Comparison of ENCODE assay signal across 10 cellular contexts in the genomic region with DNA sequence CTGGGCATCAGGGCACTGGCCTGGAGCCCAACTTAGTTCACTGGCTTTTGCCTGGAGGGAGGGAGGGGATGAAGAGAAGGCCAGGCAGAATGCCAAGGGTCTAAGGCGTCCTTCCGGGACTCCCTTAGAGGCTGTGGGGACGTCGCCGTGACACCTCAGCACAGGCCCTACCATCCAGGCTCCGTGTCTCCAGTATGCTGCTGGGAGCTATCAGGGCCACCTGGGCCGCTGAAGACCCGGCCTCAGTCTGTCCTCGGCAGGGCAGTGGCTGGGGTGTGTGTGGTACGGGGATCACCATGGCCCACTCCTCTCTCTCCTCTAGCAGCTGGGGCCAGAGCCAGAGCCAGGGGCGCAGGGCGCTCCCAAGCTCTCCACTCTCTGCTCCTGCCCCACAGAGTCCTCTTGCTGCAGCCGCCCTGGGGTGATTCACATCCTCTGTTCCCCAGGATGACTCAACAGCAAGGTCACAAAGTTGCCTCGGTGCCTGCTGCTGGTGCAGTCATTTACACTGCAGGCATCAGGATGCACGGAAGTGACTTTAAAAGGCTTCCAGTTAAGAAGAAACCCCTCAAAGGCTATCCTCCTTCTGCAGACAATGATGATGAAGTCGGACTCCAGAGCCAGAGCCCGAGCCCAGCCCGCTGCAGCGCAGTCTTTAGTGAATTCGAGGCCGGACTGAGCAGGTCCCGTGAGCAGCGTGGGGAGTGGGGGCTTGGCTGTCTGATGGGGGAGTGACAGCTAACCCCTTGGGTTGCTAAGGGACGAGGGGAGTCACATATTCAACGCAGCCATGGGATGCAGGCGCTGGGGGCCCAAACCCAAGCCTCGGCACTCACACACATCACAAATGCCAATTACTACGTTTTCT. TPM values are rescaled to one million over a fixed set of nuclear protein-coding genes. Genes with fewer than 3 reads are reported as not detected.
A peak's percentile ranks its signal among the peaks of the same experiment; 100 is the strongest.
DNase-seq lines count a peak whose midpoint lies in the region; ATAC-seq, FAIRE-seq and TF ChIP-seq lines count a peak whose summit lies in the region.
"Had no signal": no experiment of that assay in that cellular context is flagged by ENCODE, and none has a peak within 500 bp of the region (broad histone marks: within the 10 kb centered on the region; RNA-seq: fewer than 3 reads in every experiment).

No MANE protein-coding gene starts in this region.

- H3K36me3 Mint-ChIP-seq in activated T-cell treated with anti-CD3 and anti-CD28 coated beads, Interleukin-2, amount 50 U/mL, for 72 hours (ENCODE audit: insufficient read depth in 2 of 2): no peaks in the 10 kb centered on the region

- H3K4me1 ChIP-seq in ACC112 (ENCODE audit: control insufficient read depth, insufficient read depth, low read length, unreplicated experiment): peaks cover 17% of the 10 kb centered on the region
- H3K4me1 ChIP-seq in HAP-1: no peaks in the 10 kb centered on the region

- H3K27me3 ChIP-seq in ACC112 (ENCODE audit: insufficient read depth, low read length): no peaks in the 10 kb centered on the region
- H3K27me3 ChIP-seq in HAP-1 (ENCODE audit: low read depth): no peaks in the 10 kb centered on the region

- H3K9me3 Mint-ChIP-seq in activated T-cell treated with anti-CD3 and anti-CD28 coated beads, Interleukin-2, amount 50 U/mL, for 72 hours: no peaks in the 10 kb centered on the region

- no peak overlapping the region for H3K27ac Mint-ChIP-seq in activated T-cell treated with anti-CD3 and anti-CD28 coated beads, Interleukin-2, amount 50 U/mL, for 72 hours
- H3K27ac Mint-ChIP-seq: T-helper 17 cell had no signal

- ATAC-seq in activated T-cell treated with anti-CD3 and anti-CD28 coated beads, Interleukin-2, amount 50 U/mL, for 72 hours (replicated peaks in 1 of 2): peak; percentile 87 to 89
- ATAC-seq: mucosa of descending colon, T-helper 17 cell had no signal

- H3K9me3 ChIP-seq in HAP-1: no peaks in the 10 kb centered on the region
- H3K9me3 ChIP-seq: mucosa of descending colon had no signal

- no peak for TF ChIP-seq POLR2A in GM12892 (IDR thresholded peaks at IDR 0.05; ENCODE audit: low read depth, low read length)

- H3K27me3 Mint-ChIP-seq in activated T-cell treated with anti-CD3 and anti-CD28 coated beads, Interleukin-2, amount 50 U/mL, for 72 hours (ENCODE audit: low read depth): no peaks in the 10 kb centered on the region
- H3K27me3 Mint-ChIP-seq: T-helper 17 cell had no signal

- H3K4me3 ChIP-seq in ACC112 (ENCODE audit: low read depth, low read length) (peak overlapping the region; percentile 50), HAP-1 (no peak overlapping the region)
- H3K4me3 ChIP-seq: mucosa of descending colon had no signal

- peak overlapping the region; percentile 77 for H3K27ac ChIP-seq in ACC112 (ENCODE audit: low read depth, low read length)

- H3K4me3 Mint-ChIP-seq in activated T-cell treated with anti-CD3 and anti-CD28 coated beads, Interleukin-2, amount 50 U/mL, for 72 hours: peak overlapping the region; percentile 31 to 33
- H3K4me3 Mint-ChIP-seq: T-helper 17 cell had no signal

- peaks cover 13% of the 10 kb centered on the region for H3K4me1 Mint-ChIP-seq in activated T-cell treated with anti-CD3 and anti-CD28 coated beads, Interleukin-2, amount 50 U/mL, for 72 hours (ENCODE audit: low read depth)
- H3K4me1 Mint-ChIP-seq: T-helper 17 cell had no signal

- in situ Hi-C loops in HAP-1 (cut with MboI; ENCODE audit: low sequenced_read_pairs): no loop called here

- no peak overlapping the region for H2AFZ ChIP-seq in ACC112 (ENCODE audit: low read length, unreplicated experiment)

- FAIRE-seq in GM12892 (lab: Jason Lieb, UNC): no peak

- H3K36me3 ChIP-seq in ACC112 (ENCODE audit: insufficient read depth, low read length): no peaks in the 10 kb centered on the region
- H3K36me3 ChIP-seq in HAP-1 (replicated peaks): no peaks in the 10 kb centered on the region

- H3K79me2 ChIP-seq in ACC112 (ENCODE audit: control insufficient read depth, insufficient read depth, low read length, unreplicated experiment): no peaks in the 10 kb centered on the region

- DNase-seq in HPDE6-E6E7 (ENCODE audit: extremely low spot score): peak; percentile 97
- DNase-seq in activated T-cell treated with anti-CD3 and anti-CD28 coated beads, Interleukin-2, amount 50 U/mL, for 72 hours: peak; percentile 64 to 72
- DNase-seq in kidney tubule cell (ENCODE audit: low spot score): peak; percentile 90
- DNase-seq in NCI-H1436 (lab: John Stamatoyannopoulos, UW): no peak
- no peak for DNase-seq in NCI-H128 (lab: John Stamatoyannopoulos, UW; ENCODE audit: unreplicated experiment)
- no peak for DNase-seq in GM12892 (ENCODE audit: insufficient read length)
- no peak for DNase-seq in HAP-1 (ENCODE audit: low spot score in 2 of 2)
- DNase-seq: mucosa of descending colon, T-helper 17 cell had no signal

RNA-seq across cellular contexts. Expression of gene SNORC, which starts 31.9 kb away (rescaled TPM):
- 1 to 10 TPM; 4.0 to 4.1 TPM for total RNA-seq in activated T-cell treated with anti-CD3 and anti-CD28 coated beads, Interleukin-2, amount 50 U/mL, for 72 hours
- not detected for polyA plus RNA-seq in GM12892 (2012; ENCODE audit: missing spikeins)

Comparison
In these comparisons a context has a peak if more than half of its experiments do, and no peak if none do; other contexts are left out.
1. DNase-seq: peak in HPDE6-E6E7 (single experiment), activated T-cell treated with anti-CD3 and anti-CD28 coated beads, Interleukin-2, amount 50 U/mL, for 72 hours (2 of 2) and kidney tubule cell (single experiment); none in NCI-H1436 (single experiment), NCI-H128 (single experiment), GM12892 (single experiment) and HAP-1 (0 of 2).